Comparison of ENCODE assay signal across 9 cellular contexts in genomic region chr1:243268284-243268653, GRCh38. TPM values are rescaled to one million over a fixed set of nuclear protein-coding genes. Genes with fewer than 3 reads are reported as not detected.
DNase-seq lines count a peak whose midpoint lies in the region; ATAC-seq and TF ChIP-seq lines count a peak whose summit lies in the region.
"Had no signal": no experiment of that assay in that cellular context is flagged by ENCODE, and none has a peak within 500 bp of the region (broad histone marks: within the 10 kb centered on the region; RNA-seq: fewer than 3 reads in every experiment).

No MANE protein-coding gene starts in this region.

- no peaks in the 10 kb centered on the region for H3K9me3 ChIP-seq in RWPE2 (ENCODE audit: severe bottlenecking)
- H3K9me3 ChIP-seq in fibroblast of lung (ENCODE audit: control insufficient read depth, insufficient read depth, low read depth, low read length): no peaks in the 10 kb centered on the region
- no peaks in the 10 kb centered on the region for H3K9me3 ChIP-seq in tibial artery

- H3K4me3 ChIP-seq in RWPE2 (ENCODE audit: severe bottlenecking) (no peak overlapping the region), fibroblast of lung (replicated peaks in 1 of 4; ENCODE audit: control extremely low read depth in 1 of 4, insufficient read depth in 1 of 4, low read depth in 3 of 4, low read length in 4 of 4) (peak overlapping the region in 1 of 4 experiments; percentile 32), tibial artery (no peak overlapping the region)

- ATAC-seq in RWPE2 (ENCODE audit: low read depth): peak; percentile 84

- H3K79me2 ChIP-seq in fibroblast of lung (ENCODE audit: control insufficient read depth, insufficient read depth, low read length): peaks cover 27% of the 10 kb centered on the region

- H3K9ac ChIP-seq in fibroblast of lung (ENCODE audit: insufficient read depth, low read length): no peak overlapping the region

- TF ChIP-seq CTCF in RWPE2 (IDR thresholded peaks at IDR 0.05; ENCODE audit: poor library complexity, severe bottlenecking) (no peak), fibroblast of lung (conservative IDR thresholded peaks at IDR 0.05 in 1 of 2, IDR thresholded peaks at IDR 0.05 in 1 of 2; ENCODE audit: low read depth in 1 of 2, low read length in 2 of 2) (no peak), progenitor cell of endocrine pancreas (IDR thresholded peaks at IDR 0.05; ENCODE audit: unreplicated experiment) (no peak), tibial artery (IDR thresholded peaks at IDR 0.05) (no peak)

- no peak overlapping the region for H2AFZ ChIP-seq in fibroblast of lung (ENCODE audit: low read length)

- peak; percentile 67 for DNase-seq in Daoy (ENCODE audit: low read depth)
- DNase-seq in RWPE2 (ENCODE audit: low spot score): no peak
- peak; percentile 93 to 98 for DNase-seq in fibroblast of lung (ENCODE audit: low read depth in 2 of 2)
- DNase-seq in progenitor cell of endocrine pancreas (ENCODE audit: low spot score, unreplicated experiment): no peak
- DNase-seq in cerebellar cortex (ENCODE audit: low spot score): no peak
- no peak for DNase-seq in T-helper 1 cell
- DNase-seq in tibial artery: no peak
- DNase-seq in NCI-H526 treated with DMSO at 0.1 percent for 48 hours (lab: John Stamatoyannopoulos, UW): no peak
- DNase-seq: left cardiac atrium had no signal

- peaks cover 6% of the 10 kb centered on the region for H3K36me3 Mint-ChIP-seq in progenitor cell of endocrine pancreas (ENCODE audit: insufficient read depth)

- intact Hi-C loops in tibial artery (cut with DNase I; ENCODE audit: low total_unique reads): no loop called here

- H3K27me3 ChIP-seq in RWPE2 (ENCODE audit: insufficient read depth, poor library complexity, severe bottlenecking): no peaks in the 10 kb centered on the region
- no peaks in the 10 kb centered on the region for H3K27me3 ChIP-seq in fibroblast of lung (ENCODE audit: control insufficient read depth, insufficient read depth, low read length)
- H3K27me3 ChIP-seq in tibial artery: no peaks in the 10 kb centered on the region

- peak overlapping the region; percentile 67 for H3K4me2 ChIP-seq in fibroblast of lung (ENCODE audit: extremely low read depth, insufficient read depth, low read length)

- no peaks in the 10 kb centered on the region for H3K9me3 Mint-ChIP-seq in progenitor cell of endocrine pancreas (ENCODE audit: low read depth)

- peak overlapping the region; percentile 60 for H3K27ac Mint-ChIP-seq in progenitor cell of endocrine pancreas

- H3K4me3 Mint-ChIP-seq in progenitor cell of endocrine pancreas (ENCODE audit: low read depth): no peak overlapping the region

- peaks cover 10% of the 10 kb centered on the region for H3K4me1 Mint-ChIP-seq in progenitor cell of endocrine pancreas (ENCODE audit: low read depth)

- peaks cover 48% of the 10 kb centered on the region for H3K4me1 ChIP-seq in RWPE2 (ENCODE audit: insufficient read depth, poor library complexity, severe bottlenecking)
- H3K4me1 ChIP-seq in fibroblast of lung (ENCODE audit: control insufficient read depth, extremely low read depth, insufficient read depth, low read length): peaks cover 25% of the 10 kb centered on the region
- peaks cover 0 to 36% (median 11%) of the 10 kb centered on the region in 4 donors for H3K4me1 ChIP-seq in tibial artery

- H3K36me3 ChIP-seq in RWPE2 (ENCODE audit: low read depth) (peaks cover 32% of the 10 kb centered on the region), fibroblast of lung (ENCODE audit: control insufficient read depth, insufficient read depth, low read length) (no peaks in the 10 kb centered on the region), tibial artery (peaks cover 0 to 8% (median 0%) of the 10 kb centered on the region in 3 donors)

- H3K27me3 Mint-ChIP-seq in progenitor cell of endocrine pancreas: no peaks in the 10 kb centered on the region

- no peaks in the 10 kb centered on the region for H4K20me1 ChIP-seq in fibroblast of lung (ENCODE audit: control insufficient read depth, extremely low read depth, insufficient read depth, low read length)

- H3K27ac ChIP-seq in RWPE2 (ENCODE audit: poor library complexity, severe bottlenecking) (peak overlapping the region; percentile 97), fibroblast of lung (ENCODE audit: insufficient read depth, low read length) (peak overlapping the region; percentile 36), tibial artery (peak overlapping the region in 1 of 2 donors; percentile 18)

RNA-seq across cellular contexts. Expression of gene SDCCAG8, which starts 12.4 kb away (rescaled TPM):
- total RNA-seq in Daoy (2014; rRNA removed; shearing (Covaris generic)): 19.4 and 25.3 TPM in 2 replicates
- 53.2 and 72.7 TPM in 2 replicates for total RNA-seq in fibroblast of lung
- 27.0 and 34.8 TPM in 2 replicates for polyA plus RNA-seq in fibroblast of lung
- polyA plus RNA-seq in fibroblast of lung (2012): 21.6 and 23.8 TPM in 2 replicates
- 5.0 and 8.2 TPM in 2 replicates for polyA minus RNA-seq in fibroblast of lung (ENCODE audit: low replicate concordance)
- 31.6 and 38.9 TPM in 2 replicates for total RNA-seq in progenitor cell of endocrine pancreas

RNA-seq across cellular contexts. Expression of gene CEP170, which starts 13.2 kb away (rescaled TPM):
- 51.0 and 60.1 TPM in 2 replicates for total RNA-seq in Daoy (2014; rRNA removed; shearing (Covaris generic))
- total RNA-seq in fibroblast of lung (75.2 and 86.0 TPM in 2 replicates), progenitor cell of endocrine pancreas (80.1 and 83.1 TPM in 2 replicates)
- 84.8 and 92.0 TPM in 2 replicates for polyA plus RNA-seq in fibroblast of lung
- 45.7 and 49.6 TPM in 2 replicates for polyA plus RNA-seq in fibroblast of lung (2012)
- polyA minus RNA-seq in fibroblast of lung (ENCODE audit: low replicate concordance): 33.9 and 38.8 TPM in 2 replicates

Comparison
In these comparisons a context has a peak if more than half of its experiments do, and no peak if none do; other contexts are left out.
1. DNase-seq: peak in Daoy (single experiment) and fibroblast of lung (2 of 2); none in RWPE2 (single experiment), progenitor cell of endocrine pancreas (single experiment), cerebellar cortex (single experiment), T-helper 1 cell (0 of 5), tibial artery (0 of 2) and NCI-H526 treated with DMSO at 0.1 percent for 48 hours (single experiment).